In the genomic region with DNA sequence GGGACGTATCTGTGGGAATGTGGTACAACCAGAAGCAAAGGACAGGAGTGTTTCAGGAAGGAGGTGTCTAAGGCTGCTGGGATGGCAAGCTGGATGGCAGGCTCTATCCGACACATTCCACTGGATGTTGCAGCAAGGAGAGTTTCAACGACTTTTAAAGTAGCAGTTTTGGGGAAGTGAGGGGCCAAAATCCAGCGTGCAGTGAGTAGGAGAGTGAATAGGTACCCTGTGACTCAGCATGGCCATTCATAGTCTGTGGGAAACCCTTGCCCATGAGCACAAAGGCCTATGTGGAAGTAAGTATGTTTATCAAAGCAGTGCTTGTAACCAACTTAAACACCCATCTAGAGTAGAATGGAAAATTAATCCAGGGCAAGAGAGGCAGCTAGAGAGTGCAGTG, we compare ENCODE assay signal across 2 cellular contexts.
TF ChIP-seq lines count a peak whose summit lies in the region.

No MANE protein-coding gene starts in this region.

TF ChIP-seq in IMR-90, 13 proteins besides CTCF, POLR2A, EP300 and RAD21:
- TF ChIP-seq NFE2L2 (IDR thresholded peaks at IDR 0.05; ENCODE audit: low read depth, low read length) (no peak), FOS (IDR thresholded peaks at IDR 0.05; ENCODE audit: low read depth, low read length) (no peak), RCOR1 (IDR thresholded peaks at IDR 0.05; ENCODE audit: insufficient replicate concordance, low read length) (no peak), BHLHE40 (IDR thresholded peaks at IDR 0.05; ENCODE audit: low read depth, low read length) (no peak), MAZ (IDR thresholded peaks at IDR 0.05; ENCODE audit: borderline replicate concordance, low read depth, low read length) (no peak), RFX5 (IDR thresholded peaks at IDR 0.05; ENCODE audit: low read depth, low read length) (no peak), CEBPB (IDR thresholded peaks at IDR 0.05; ENCODE audit: low read depth, low read length) (no peak), MAFK (IDR thresholded peaks at IDR 0.05; ENCODE audit: low read depth, low read length) (no peak), CHD1 (IDR thresholded peaks at IDR 0.05; ENCODE audit: low read depth, low read length) (no peak)
- TF ChIP-seq, protein P1, sequence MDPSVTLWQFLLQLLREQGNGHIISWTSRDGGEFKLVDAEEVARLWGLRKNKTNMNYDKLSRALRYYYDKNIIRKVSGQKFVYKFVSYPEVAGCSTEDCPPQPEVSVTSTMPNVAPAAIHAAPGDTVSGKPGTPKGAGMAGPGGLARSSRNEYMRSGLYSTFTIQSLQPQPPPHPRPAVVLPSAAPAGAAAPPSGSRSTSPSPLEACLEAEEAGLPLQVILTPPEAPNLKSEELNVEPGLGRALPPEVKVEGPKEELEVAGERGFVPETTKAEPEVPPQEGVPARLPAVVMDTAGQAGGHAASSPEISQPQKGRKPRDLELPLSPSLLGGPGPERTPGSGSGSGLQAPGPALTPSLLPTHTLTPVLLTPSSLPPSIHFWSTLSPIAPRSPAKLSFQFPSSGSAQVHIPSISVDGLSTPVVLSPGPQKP (IDR thresholded peaks at IDR 0.05; ENCODE audit: borderline replicate concordance, low read depth, low read length), result no peak

TF ChIP-seq in H1, 55 proteins besides CTCF, POLR2A, EP300 and RAD21:
- TF ChIP-seq TEAD4 (IDR thresholded peaks at IDR 0.05; ENCODE audit: low read depth, low read length), result no peak
- TF ChIP-seq TAF1 (IDR thresholded peaks at IDR 0.05; ENCODE audit: low read depth, low read length), result no peak
